1 cellular context compared by ENCODE assay signal in genomic region chr14:73461478-73462077, GRCh38.
TF ChIP-seq lines count a peak whose summit lies in the region.

No MANE protein-coding gene starts in this region.

TF ChIP-seq in H1, 55 proteins besides CTCF, POLR2A, EP300 and RAD21:
- TF ChIP-seq KDM5A (IDR thresholded peaks at IDR 0.05; ENCODE audit: low read length) (no peak), CHD7 (IDR thresholded peaks at IDR 0.05; ENCODE audit: insufficient replicate concordance, low read length) (no peak), JUND (IDR thresholded peaks at IDR 0.05; ENCODE audit: low read length) (no peak), TCF12 (IDR thresholded peaks at IDR 0.05; ENCODE audit: low read depth, low read length) (no peak), CHD1 (IDR thresholded peaks at IDR 0.05; ENCODE audit: low read depth, low read length) (no peak), CREB1 (IDR thresholded peaks at IDR 0.05) (no peak)
TF ChIP-seq in H1: peak in this region for 0.
